Comparison of ENCODE assay signal across 25 cellular contexts in the genomic region with DNA sequence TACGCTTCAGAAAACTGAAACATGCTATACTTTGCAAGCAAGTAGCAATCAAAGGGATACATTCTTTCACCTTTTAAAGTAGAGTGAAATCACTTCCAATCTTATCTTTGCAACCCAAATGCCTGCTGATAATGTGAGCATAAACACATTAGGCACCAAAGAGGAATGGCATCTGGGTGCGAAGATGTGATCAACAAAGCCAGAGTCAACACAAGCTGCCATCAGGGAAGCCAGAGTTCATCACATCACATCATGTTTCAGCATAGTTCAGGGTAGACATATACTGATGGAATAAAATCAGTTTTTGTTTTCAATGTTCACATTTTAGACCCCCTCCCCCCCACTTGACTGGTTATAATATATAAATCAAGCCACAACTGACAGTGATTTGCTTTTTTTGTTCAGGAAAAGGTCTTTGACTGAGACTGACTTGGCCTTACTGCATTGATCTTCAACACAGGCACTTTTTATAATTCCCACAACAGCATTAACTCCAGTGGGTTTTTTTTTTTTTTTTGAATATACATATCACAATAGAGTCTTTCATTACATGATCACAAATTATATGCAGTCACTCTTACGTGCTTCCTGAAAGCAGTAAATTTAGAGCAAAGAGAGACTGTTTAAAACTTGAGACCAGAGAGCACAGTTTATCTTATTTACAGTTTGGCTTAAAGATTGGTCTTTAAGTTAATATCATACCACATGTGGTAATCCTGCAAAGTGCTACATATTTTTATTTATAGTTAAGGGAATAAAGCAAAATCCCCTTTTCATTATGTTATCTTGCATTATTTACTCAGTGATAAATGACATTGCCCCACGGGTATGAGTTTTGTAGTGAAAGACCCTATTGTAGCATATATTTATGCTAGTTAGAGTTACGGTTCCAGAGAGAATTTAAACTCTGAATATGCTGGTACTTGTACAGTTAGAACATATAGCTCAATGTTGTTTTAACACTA. TPM values are rescaled to one million over a fixed set of nuclear protein-coding genes. Genes with fewer than 3 reads are reported as not detected.
A peak's percentile ranks its signal among the peaks of the same experiment; 100 is the strongest.
DNase-seq lines count a peak whose midpoint lies in the region; TF ChIP-seq lines count a peak whose summit lies in the region.
"Had no signal": no experiment of that assay in that cellular context is flagged by ENCODE, and none has a peak within 500 bp of the region (broad histone marks: within the 10 kb centered on the region; RNA-seq: fewer than 3 reads in every experiment).

No MANE protein-coding gene starts in this region.

- no peaks in the 10 kb centered on the region for H3K27me3 Mint-ChIP-seq in type B pancreatic cell

- peaks cover 53% of the 10 kb centered on the region for H3K36me3 Mint-ChIP-seq in type B pancreatic cell

- peak overlapping the region; percentile 31 for H3K27ac Mint-ChIP-seq in type B pancreatic cell
- H3K27ac Mint-ChIP-seq: activated naive CD4-positive, alpha-beta T cell treated with anti-CD3 and anti-CD28 coated beads for 36 hours; activated T-helper 1 cell treated with anti-CD3 and anti-CD28 coated beads, Interleukin-12 subunit alpha, Interleukin-12 subunit beta, Interleukin-2, Interleukin-4 antibody, amounts not matched to agents 30 ng/mL and 10 ng/mL and 1 ng/mL, durations not matched to agents 14 hours and 24 hours and 36 hours had no signal

- DNase-seq in NCI-H1694 treated with DMSO at 0.1 percent for 48 hours (lab: John Stamatoyannopoulos, UW): peak; percentile 1
- no peak for DNase-seq in NCI-H1694 (lab: John Stamatoyannopoulos, UW)
- peak; percentile 34 for DNase-seq in RPMI7951 (ENCODE audit: low read depth)
- peak; percentile 81 for DNase-seq in foreskin melanocyte
- no peak for DNase-seq in type B pancreatic cell (ENCODE audit: extremely low spot score, unreplicated experiment)
- no peak for DNase-seq in GM20000 (ENCODE audit: low spot score)
- DNase-seq in kidney tubule cell (ENCODE audit: low spot score): no peak
- no peak for DNase-seq in NCI-H510A (lab: John Stamatoyannopoulos, UW)
- DNase-seq: 8988T; activated CD4-positive, alpha-beta T cell treated with anti-CD3 and anti-CD28 coated beads, Interleukin-2, amount 50 U/mL, for 48 hours; activated CD4-positive, CD25-positive, alpha-beta regulatory T cell; activated CD8-positive, alpha-beta memory T cell treated with anti-CD3 and anti-CD28 coated beads, Interleukin-2, amount 50 U/mL, for 4 hours; activated naive CD4-positive, alpha-beta T cell treated with anti-CD3 and anti-CD28 coated beads for 36 hours; adrenal gland; brain microvascular endothelial cell; kidney glomerular epithelial cell; NCI-H1105; NCI-H2107; NCI-H446 treated with DMSO at 0.1 percent for 48 hours; NK-92 treated with Interleukin-12 subunit alpha and Interleukin-12 subunit beta, amount 100 ng/mL, for 24 hours; PC-3; Right ventricle myocardium superior; stimulated activated naive CD4-positive, alpha-beta T cell treated with Interleukin-2 at 50 U/mL for 16 hours; uterus had no signal

- TF ChIP-seq CTCF in type B pancreatic cell (conservative IDR thresholded peaks at IDR 0.05) (no peak), GM20000 (IDR thresholded peaks at IDR 0.05; ENCODE audit: extremely low read depth, missing control alignments) (no peak)

- H3K4me1 Mint-ChIP-seq in type B pancreatic cell (ENCODE audit: unreplicated experiment): peaks cover 15% of the 10 kb centered on the region

- H3K9me3 Mint-ChIP-seq in type B pancreatic cell: no peaks in the 10 kb centered on the region

- no peak overlapping the region for H3K4me3 Mint-ChIP-seq in type B pancreatic cell
- H3K4me3 Mint-ChIP-seq: activated naive CD4-positive, alpha-beta T cell treated with anti-CD3 and anti-CD28 coated beads for 36 hours; activated T-helper 1 cell treated with anti-CD3 and anti-CD28 coated beads, Interleukin-12 subunit alpha, Interleukin-12 subunit beta, Interleukin-2, Interleukin-4 antibody, amounts not matched to agents 30 ng/mL and 10 ng/mL and 1 ng/mL, durations not matched to agents 14 hours and 24 hours and 36 hours had no signal

RNA-seq across cellular contexts. Expression of a gene that starts 20.3 kb away (rescaled TPM):
- 118 and 119 TPM in 2 replicates for total RNA-seq in RPMI7951 (2014; rRNA removed; shearing (Covaris generic))
- total RNA-seq in type B pancreatic cell (ENCODE audit: low replicate concordance): 56.8 and 89.3 TPM in 2 replicates

Comparison
In these comparisons a context has a peak if more than half of its experiments do, and no peak if none do; other contexts are left out.
1. DNase-seq: peak in NCI-H1694 treated with DMSO at 0.1 percent for 48 hours (single experiment), RPMI7951 (single experiment) and foreskin melanocyte (single experiment); none in NCI-H1694 (single experiment), type B pancreatic cell (single experiment), GM20000 (single experiment), kidney tubule cell (single experiment) and NCI-H510A (single experiment).